12 cellular contexts compared by ENCODE assay signal in genomic region chr9:129701549-129701948, GRCh38. TPM values are rescaled to one million over a fixed set of nuclear protein-coding genes. Genes with fewer than 3 reads are reported as not detected.
"Had no signal": no experiment of that assay in that cellular context is flagged by ENCODE, and none has a peak within 500 bp of the region (broad histone marks: within the 10 kb centered on the region; RNA-seq: fewer than 3 reads in every experiment).

No MANE protein-coding gene starts in this region.

- H3K27me3 ChIP-seq: right lobe of liver had no signal

- DNase-seq: activated CD4-positive, alpha-beta T cell treated with anti-CD3 and anti-CD28 coated beads for 1 hour; activated CD4-positive, alpha-beta T cell treated with anti-CD3 and anti-CD28 coated beads, Interleukin-2, amount 50 U/mL, for 4 hours; activated gamma-delta T cell; head of caudate nucleus; naive thymus-derived CD8-positive, alpha-beta T cell; pancreas; right lobe of liver; spleen; stimulated activated naive B cell treated with anti-CD40 and anti-IgM and Interleukin-4, amounts not matched to agents 10 μg/mL and 1 μg/mL and 100 μg/mL, for 72 hours; thyroid gland; WERI-Rb-1 had no signal

- ATAC-seq: activated naive CD4-positive, alpha-beta T cell treated with anti-CD3 and anti-CD28 coated beads, Interleukin-2, amount 50 U/mL, for 72 hours; naive thymus-derived CD8-positive, alpha-beta T cell; right lobe of liver; stimulated activated naive B cell treated with anti-CD40 and anti-IgM and Interleukin-4, amounts not matched to agents 10 μg/mL and 1 μg/mL and 100 μg/mL, for 72 hours had no signal

- H3K4me3 ChIP-seq: pancreas, right lobe of liver, spleen, thyroid gland had no signal

- H3K36me3 ChIP-seq: pancreas, right lobe of liver, spleen, thyroid gland, WERI-Rb-1 had no signal

- H3K27ac ChIP-seq: pancreas, right lobe of liver, spleen, thyroid gland, WERI-Rb-1 had no signal

- H3K9me3 ChIP-seq: pancreas, right lobe of liver, spleen, thyroid gland had no signal

RNA-seq across cellular contexts. Expression of gene PRRX2, which starts 36.1 kb away (rescaled TPM):
- polyA plus RNA-seq: naive thymus-derived CD8-positive, alpha-beta T cell had no signal
